In genomic region chr2:108988796-108989713, GRCh38 we compare ENCODE assay signal across 10 cellular contexts. TPM values are rescaled to one million over a fixed set of nuclear protein-coding genes. Genes with fewer than 3 reads are reported as not detected.
DNase-seq lines count a peak whose midpoint lies in the region; ATAC-seq and TF ChIP-seq lines count a peak whose summit lies in the region.
"Had no signal": no experiment of that assay in that cellular context is flagged by ENCODE, and none has a peak within 500 bp of the region (broad histone marks: within the 10 kb centered on the region; RNA-seq: fewer than 3 reads in every experiment).

Gene EDAR (minus strand): TSS chr2:108989220. CDS start chr2:108931014, 58,206 bp downstream.

- H3K4me3 ChIP-seq in right lobe of liver = peak within 1 kb of the TSS; percentile 19 to 27 (median 23)
- peak within 1 kb of the TSS in 2 of 4 donors; percentile 15 to 32 for H3K4me3 ChIP-seq in stomach

- DNase-seq in D341Med (ENCODE audit: low spot score) = peak; percentile 74
- DNase-seq in central memory CD8-positive, alpha-beta T cell (ENCODE audit: low spot score in 2 of 2) = no peak
- peak in 2 of 3 donors; percentile 59 to 79 for DNase-seq in right lobe of liver
- peak; percentile 63 for DNase-seq in stomach

- TF ChIP-seq EP300 in stomach (IDR thresholded peaks at IDR 0.05) = no peak

- no peaks in the 10 kb centered on the region for H3K9me3 Mint-ChIP-seq in central memory CD8-positive, alpha-beta T cell
- H3K9me3 Mint-ChIP-seq: memory B cell had no signal

- TF ChIP-seq POLR2A in right lobe of liver (IDR thresholded peaks at IDR 0.05) (no peak), stomach (IDR thresholded peaks at IDR 0.05) (no peak)

- 36% methylated on average over 11 of the region's 20 CpGs for WGBS in right lobe of liver (ENCODE audit: insufficient coverage, low coverage, low lambda C conversion rate, missing lambda C conversion rate)
- WGBS in stomach, 5 donors = 22 to 33% (median 27%) methylated on average over 18 to 20 of the region's 20 CpGs

- H3K4me3 Mint-ChIP-seq in central memory CD8-positive, alpha-beta T cell = peak within 1 kb of the TSS; percentile 46
- H3K4me3 Mint-ChIP-seq: memory B cell had no signal

- H3K27ac Mint-ChIP-seq in central memory CD8-positive, alpha-beta T cell (ENCODE audit: low read depth) = peak within 1 kb of the TSS; percentile 35
- H3K27ac Mint-ChIP-seq: memory B cell had no signal

- peak; percentile 57 for TF ChIP-seq CTCF in LNCAP (IDR thresholded peaks at IDR 0.05)
- peak; percentile 91 for TF ChIP-seq CTCF in VCaP (conservative IDR thresholded peaks at IDR 0.05)
- TF ChIP-seq CTCF in right lobe of liver (IDR thresholded peaks at IDR 0.05) = peak; percentile 52 to 67 (median 64)
- TF ChIP-seq CTCF in stomach (IDR thresholded peaks at IDR 0.05) = peak in 5 of 7 experiments; percentile 42 to 53 (median 49)

- peaks cover 0 to 26% (median 2%) of the 10 kb centered on the region in 4 donors for H3K4me1 ChIP-seq in right lobe of liver
- peaks cover 0 to 8% (median 3%) of the 10 kb centered on the region in 4 donors for H3K4me1 ChIP-seq in stomach

- peak; percentile 40 for ATAC-seq in central memory CD8-positive, alpha-beta T cell (replicated peaks; ENCODE audit: extremely low read depth, poor library complexity, severe bottlenecking)
- peak; percentile 71 to 85 (median 80) for ATAC-seq in right lobe of liver
- ATAC-seq in GM21381 (IDR thresholded peaks at IDR 0.05; ENCODE audit: unreplicated experiment) = no peak
- no peak for ATAC-seq in HG02678 (IDR thresholded peaks at IDR 0.05; ENCODE audit: unreplicated experiment)

- no peaks in the 10 kb centered on the region for H3K27me3 ChIP-seq in right lobe of liver
- peaks cover 0 to 28% (median 6%) of the 10 kb centered on the region in 3 donors for H3K27me3 ChIP-seq in stomach

- H3K9me3 ChIP-seq in right lobe of liver (no peaks in the 10 kb centered on the region), stomach (no peaks in the 10 kb centered on the region)

- intact Hi-C loops in right lobe of liver (cut with DNase I) (no loop called here), stomach (cut with DNase I; ENCODE audit: low total_unique reads) (no loop called here)

- H3K27ac ChIP-seq in VCaP = peak within 1 kb of the TSS; percentile 15; the same call in 1 of the 2 replicates
- no peak within 1 kb of the TSS for H3K27ac ChIP-seq in right lobe of liver
- no peak within 1 kb of the TSS for H3K27ac ChIP-seq in stomach
- H3K27ac ChIP-seq: HL-60 had no signal

- peaks cover 42% of the 10 kb centered on the region for H3K27me3 Mint-ChIP-seq in central memory CD8-positive, alpha-beta T cell

- no peaks in the 10 kb centered on the region for H3K4me1 Mint-ChIP-seq in central memory CD8-positive, alpha-beta T cell

- no peaks in the 10 kb centered on the region for H3K36me3 Mint-ChIP-seq in central memory CD8-positive, alpha-beta T cell (ENCODE audit: insufficient read depth)
- H3K36me3 Mint-ChIP-seq: memory B cell had no signal

- H3K36me3 ChIP-seq in right lobe of liver (no peaks in the 10 kb centered on the region), stomach (no peaks in the 10 kb centered on the region)

RNA-seq across cellular contexts. Expression of gene EDAR, which starts in this region (rescaled TPM):
- total RNA-seq in right lobe of liver (1 to 10 TPM in 1 of 6 experiments, under 1 TPM in 5; 0.06 to 1.6 (median 0.28) TPM), stomach (1 to 10 TPM in 1 of 5 donors, not detected in 4; 1.1 TPM)
- polyA plus RNA-seq in stomach = under 1 TPM in 1 of 3 donors, not detected in 2; 0.93 TPM

Comparison
In these comparisons a context has a peak if more than half of its experiments do, and no peak if none do; other contexts are left out.
1. DNase-seq: peak in D341Med (single experiment), right lobe of liver (2 of 3) and stomach (single experiment); none in central memory CD8-positive, alpha-beta T cell (0 of 2).
2. ATAC-seq: peak in central memory CD8-positive, alpha-beta T cell (single experiment) and right lobe of liver (4 of 4); none in GM21381 (single experiment) and HG02678 (single experiment).
3. Peak in every context shown above with its lines, with median percentiles within 50 percentile points of each other: CTCF ChIP-seq.